In genomic region chr1:231337043-231337471, GRCh38 we compare ENCODE assay signal across 8 cellular contexts. TPM values are rescaled to one million over a fixed set of nuclear protein-coding genes. Genes with fewer than 3 reads are reported as not detected.
DNase-seq lines count a peak whose midpoint lies in the region; ATAC-seq, FAIRE-seq and TF ChIP-seq lines count a peak whose summit lies in the region.

No MANE protein-coding gene starts in this region.

- no peaks in the 10 kb centered on the region for H3K27me3 ChIP-seq in GM23338 (ENCODE audit: insufficient read depth)
- no peaks in the 10 kb centered on the region for H3K27me3 ChIP-seq in endothelial cell of umbilical vein (ENCODE audit: control insufficient read depth in 2 of 2, insufficient read depth in 2 of 2, low read length in 2 of 2)

- TF ChIP-seq CTCF in Calu3 (IDR thresholded peaks at IDR 0.05; ENCODE audit: unreplicated experiment) (no peak), GM23338 (conservative IDR thresholded peaks at IDR 0.05; ENCODE audit: low read depth in 2 of 2) (no peak), RWPE1 (conservative IDR thresholded peaks at IDR 0.05; ENCODE audit: low read depth) (no peak), endothelial cell of umbilical vein (IDR thresholded peaks at IDR 0.05; ENCODE audit: extremely low read depth in 1 of 2, insufficient read depth in 1 of 2, low read depth in 1 of 2, low read length in 2 of 2) (no peak), nephron (IDR thresholded peaks at IDR 0.05; ENCODE audit: unreplicated experiment in 3 of 3) (no peak)

- no peaks in the 10 kb centered on the region for H3K9me3 ChIP-seq in endothelial cell of umbilical vein (replicated peaks; ENCODE audit: control insufficient read depth, insufficient read depth, low read length)

- H3K36me3 ChIP-seq in GM23338 (ENCODE audit: insufficient read depth) (no peaks in the 10 kb centered on the region; the same call in 1 of the 2 replicates), endothelial cell of umbilical vein (ENCODE audit: control insufficient read depth in 2 of 2, extremely low read depth in 1 of 2, insufficient read depth in 2 of 2, low read length in 2 of 2) (no peaks in the 10 kb centered on the region)

- H3K4me1 Mint-ChIP-seq in Calu3 (ENCODE audit: low read depth, unreplicated experiment) (peaks cover 40% of the 10 kb centered on the region), GM23338 (peaks cover 34% of the 10 kb centered on the region), nephron (peaks cover 57% of the 10 kb centered on the region)

- H3K4me3 Mint-ChIP-seq in Calu3 (ENCODE audit: low read depth, unreplicated experiment) (peak overlapping the region; percentile 100), GM23338 (peak overlapping the region; percentile 98), nephron (peak overlapping the region; percentile 94 to 99 (median 95))

- H3K27me3 Mint-ChIP-seq in Calu3 (ENCODE audit: unreplicated experiment) (no peaks in the 10 kb centered on the region), GM23338 (ENCODE audit: insufficient read depth, low read depth, poor library complexity) (peaks cover 16% of the 10 kb centered on the region), nephron (ENCODE audit: low read depth) (peaks cover 3% of the 10 kb centered on the region)

- peak; percentile 77 for FAIRE-seq in endothelial cell of umbilical vein (lab: Jason Lieb, UNC)

- H2AFZ ChIP-seq in GM23338, result peak overlapping the region; percentile 49; the same call in 1 of the 2 replicates
- H2AFZ ChIP-seq in endothelial cell of umbilical vein (ENCODE audit: low read depth, low read length), result peak overlapping the region; percentile 3

- CTCF ChIA-PET in Calu3 (lab: Charles Lee) (interaction anchor here (0.8 to 1.0 kb wide), 2 partner anchors 21 to 22 kb away, joined by 3 read pairs; no protein-coding TSS in a partner anchor), RWPE1 (lab: Yijun Ruan, JAX) (interaction anchor here (0.6 kb wide), 1 partner anchor 123 kb away, joined by 3 read pairs; no protein-coding TSS in a partner anchor), endothelial cell of umbilical vein (lab: Charles Lee) (interaction anchor here (0.8 to 1.9 kb wide), 14 partner anchors 12 to 253 kb away, joined by 3 to 11 read pairs (median 6); partner anchors contain the start of gene EGLN1)

- peaks cover 69% of the 10 kb centered on the region for H3K36me3 Mint-ChIP-seq in Calu3 (ENCODE audit: insufficient read depth, unreplicated experiment)
- peaks cover 32% of the 10 kb centered on the region for H3K36me3 Mint-ChIP-seq in GM23338 (ENCODE audit: low read depth)
- peaks cover 18% of the 10 kb centered on the region for H3K36me3 Mint-ChIP-seq in nephron (ENCODE audit: low read depth)

- no peaks in the 10 kb centered on the region for H3F3A ChIP-seq in GM23338 (replicated peaks; ENCODE audit: low read depth)

- H3K4me1 ChIP-seq in GM23338 (ENCODE audit: insufficient read depth) (peaks cover 35% of the 10 kb centered on the region), endothelial cell of umbilical vein (ENCODE audit: control insufficient read depth, extremely low read depth, insufficient read depth, low read length) (peaks cover 47% of the 10 kb centered on the region)

- H3K4me2 ChIP-seq in GM23338, result peak overlapping the region; percentile 86
- H3K4me2 ChIP-seq in endothelial cell of umbilical vein (ENCODE audit: insufficient read depth, low read length), result peak overlapping the region; percentile 82

- no peaks in the 10 kb centered on the region for H3K9me2 ChIP-seq in GM23338 (ENCODE audit: insufficient read depth)

- BruUV-seq in Calu3 (replicated peaks; lab: Mats Ljungman, UMichigan), result no TSS peak
- no TSS peak for BruUV-seq in endothelial cell of umbilical vein (replicated peaks; lab: Mats Ljungman, UMichigan)

- peak overlapping the region; percentile 90 for H3K4me3 ChIP-seq in GM23338
- H3K4me3 ChIP-seq in endothelial cell of umbilical vein (replicated peaks in 1 of 3; ENCODE audit: insufficient read depth in 1 of 3, low read depth in 1 of 3, low read length in 3 of 3), result peak overlapping the region; percentile 13 to 89 (median 70)

- H3K9me3 Mint-ChIP-seq in Calu3 (ENCODE audit: low read depth, unreplicated experiment) (no peaks in the 10 kb centered on the region), GM23338 (peaks cover 2% of the 10 kb centered on the region; the same call in 1 of the 3 replicates), nephron (no peaks in the 10 kb centered on the region)

- H4K20me1 ChIP-seq in GM23338 (replicated peaks; ENCODE audit: insufficient read depth) (peaks cover 8% of the 10 kb centered on the region; the same call in 1 of the 2 replicates), endothelial cell of umbilical vein (replicated peaks; ENCODE audit: control insufficient read depth, extremely low read depth, insufficient read depth, low read length) (no peaks in the 10 kb centered on the region)

- dilution Hi-C loops in endothelial cell of umbilical vein (cut with MboI; ENCODE audit: extremely low pct_ligation_motif_present, low sequenced_read_pairs), result no loop called here

- H3K9me1 ChIP-seq in endothelial cell of umbilical vein (replicated peaks; ENCODE audit: control insufficient read depth, extremely low read depth, insufficient read depth, low read length), result no peaks in the 10 kb centered on the region

- intact Hi-C loops in Calu3 (cut with micrococcal nuclease; ENCODE audit: unreplicated experiment), result loop anchor here (5.0 kb wide), 1 partner anchor 470 kb away; the partner anchor contains the start of gene C1orf198
- intact Hi-C loops in endothelial cell of umbilical vein (cut with micrococcal nuclease), result loop anchor here (1.0 to 10.0 kb wide), 5 partner anchors 20 to 360 kb away; partner anchors contain the start of genes ARV1, GNPAT and TTC13

- DNase-seq in Calu3 (no peak), GM23338 (ENCODE audit: low spot score) (peak; percentile 32), RWPE1 (ENCODE audit: low spot score) (no peak), endothelial cell of umbilical vein (ENCODE audit: low read depth, low spot score) (no peak), GM03348 (ENCODE audit: low spot score) (no peak)
- DNase-seq in stimulated activated CD4-positive, alpha-beta T cell treated with anti-CD3 and anti-CD28 coated beads, Interleukin-2, amount 100 ng/mL, for 24 hours, result no peak

- ATAC-seq in GM23338 (peak; percentile 8), HG03565 (IDR thresholded peaks at IDR 0.05; ENCODE audit: unreplicated experiment) (no peak)

- H3K79me2 ChIP-seq in GM23338 (replicated peaks; ENCODE audit: insufficient read depth), result peaks cover 74% of the 10 kb centered on the region
- peaks cover 70% of the 10 kb centered on the region for H3K79me2 ChIP-seq in endothelial cell of umbilical vein (ENCODE audit: control insufficient read depth, insufficient read depth, low read length)

- TF ChIP-seq POLR2A in endothelial cell of umbilical vein (IDR thresholded peaks at IDR 0.05; ENCODE audit: low read depth, low read length), result no peak

- H3K27ac Mint-ChIP-seq in Calu3 (ENCODE audit: unreplicated experiment), result peak overlapping the region; percentile 99
- H3K27ac Mint-ChIP-seq in GM23338, result peak overlapping the region; percentile 82
- H3K27ac Mint-ChIP-seq in nephron, result peak overlapping the region; percentile 95 to 99 (median 97)

- POLR2A ChIA-PET in RWPE1 (lab: Yijun Ruan, JAX; ENCODE audit: low non-redundant PET) (no interaction called here), endothelial cell of umbilical vein (lab: Charles Lee) (interaction anchor here (0.7 to 1.6 kb wide), 4 partner anchors 12 to 221 kb away, joined by 3 to 4 read pairs (median 3); no protein-coding TSS in a partner anchor)

- H3K27ac ChIP-seq in GM23338 (ENCODE audit: low read depth) (peak overlapping the region; percentile 75), RWPE1 (peak overlapping the region; percentile 98), endothelial cell of umbilical vein (ENCODE audit: insufficient read depth, low read depth, low read length) (peak overlapping the region; percentile 90)

- peak overlapping the region; percentile 93 for H3K9ac ChIP-seq in endothelial cell of umbilical vein (replicated peaks; ENCODE audit: extremely low read depth, insufficient read depth, low read length)

TF ChIP-seq in GM23338, 12 proteins besides CTCF, POLR2A, EP300 and RAD21 (continues in another document):
- TF ChIP-seq ZNF114 (CRISPR knock-in tag; IDR thresholded peaks at IDR 0.05), result no peak
- no peak for TF ChIP-seq CREB1 (CRISPR knock-in tag; IDR thresholded peaks at IDR 0.05; ENCODE audit: low read depth)

TF ChIP-seq in endothelial cell of umbilical vein, 7 proteins besides CTCF, POLR2A, EP300 and RAD21 (continues in another document):
- no peak for TF ChIP-seq POLR2AphosphoS5 (IDR thresholded peaks at IDR 0.05; ENCODE audit: insufficient read depth, low read depth, low read length)
- TF ChIP-seq FOS (IDR thresholded peaks at IDR 0.05; ENCODE audit: borderline replicate concordance, insufficient read depth, low read length), result no peak
- TF ChIP-seq MYC (IDR thresholded peaks at IDR 0.05; ENCODE audit: low read depth, low read length), result no peak
- TF ChIP-seq GATA2 (IDR thresholded peaks at IDR 0.05; ENCODE audit: insufficient read depth, insufficient read length, low read depth, low read length), result no peak

RNA-seq across cellular contexts. Expression of gene EXOC8, which starts 0.6 kb away (rescaled TPM):
- total RNA-seq in Calu3 (2022) (24.5 and 26.2 TPM in 2 replicates), endothelial cell of umbilical vein (12.6 and 13.2 TPM in 2 replicates)
- total RNA-seq in GM23338 (2014; rRNA removed; shearing (Covaris generic)), result 14.4 and 16.5 TPM in 2 replicates
- polyA plus RNA-seq in GM23338 (2016; fragmentation: Nextera tagmentation; extraction: Ambion mirVana) (2.3 TPM in 2 replicates), endothelial cell of umbilical vein (2.3 and 2.8 TPM in 2 replicates)
- polyA plus RNA-seq in endothelial cell of umbilical vein (2011; cell fraction: cytosol; rRNA removed), result 2.8 and 3.0 TPM in 2 replicates
- polyA plus RNA-seq in endothelial cell of umbilical vein (2011; cell fraction: nucleus; rRNA removed), result 5.6 and 8.5 TPM in 2 replicates
- polyA plus RNA-seq in endothelial cell of umbilical vein (2012), result 5.6 and 7.1 TPM in 2 replicates
- 13.2 and 13.7 TPM in 2 replicates for polyA minus RNA-seq in endothelial cell of umbilical vein
- polyA minus RNA-seq in endothelial cell of umbilical vein (2011; cell fraction: cytosol; rRNA and poly(A)+ RNA removed), result 8.3 TPM
- 10.1 and 11.5 TPM in 2 replicates for polyA minus RNA-seq in endothelial cell of umbilical vein (2011; cell fraction: nucleus; rRNA and poly(A)+ RNA removed)

RNA-seq across cellular contexts. Expression of gene SPRTN, which starts 1.0 kb away (rescaled TPM):
- total RNA-seq in Calu3 (2022) (17.4 and 19.7 TPM in 2 replicates), endothelial cell of umbilical vein (15.4 and 16.1 TPM in 2 replicates)
- total RNA-seq in GM23338 (2014; rRNA removed; shearing (Covaris generic)), result 15.7 and 25.0 TPM in 2 replicates
- polyA plus RNA-seq in GM23338 (2016; fragmentation: Nextera tagmentation; extraction: Ambion mirVana) (8.7 and 9.1 TPM in 2 replicates), endothelial cell of umbilical vein (10.6 and 15.4 TPM in 2 replicates)
- polyA plus RNA-seq in endothelial cell of umbilical vein (2011; cell fraction: cytosol; rRNA removed), result 6.8 and 9.8 TPM in 2 replicates
- polyA plus RNA-seq in endothelial cell of umbilical vein (2011; cell fraction: nucleus; rRNA removed), result 17.2 and 26.5 TPM in 2 replicates
- polyA plus RNA-seq in endothelial cell of umbilical vein (2012), result 9.3 and 11.0 TPM in 2 replicates
- 23.3 and 24.3 TPM in 2 replicates for polyA minus RNA-seq in endothelial cell of umbilical vein
- polyA minus RNA-seq in endothelial cell of umbilical vein (2011; cell fraction: cytosol; rRNA and poly(A)+ RNA removed), result 17.3 TPM
- polyA minus RNA-seq in endothelial cell of umbilical vein (2011; cell fraction: nucleus; rRNA and poly(A)+ RNA removed), result 48.4 and 54.6 TPM in 2 replicates
